8 cellular contexts compared by ENCODE assay signal in genomic region chr4:119299221-119300071, GRCh38. TPM values are rescaled to one million over a fixed set of nuclear protein-coding genes. Genes with fewer than 3 reads are reported as not detected.
DNase-seq lines count a peak whose midpoint lies in the region; ATAC-seq and TF ChIP-seq lines count a peak whose summit lies in the region.

No MANE protein-coding gene starts in this region.

- TF ChIP-seq CTCF in activated B cell treated with CpG ODN at 0.5 μM for 24 hours (IDR thresholded peaks at IDR 0.05) (no peak), cardiac muscle cell (IDR thresholded peaks at IDR 0.05; ENCODE audit: low read depth, low read length) (no peak)

- DNase-seq in activated B cell treated with CpG ODN at 0.5 μM for 24 hours (no peak), cardiac muscle cell (ENCODE audit: low read depth in 1 of 2, low spot score in 1 of 2) (peak in 1 of 2 donors; percentile 31), renal cortical epithelial cell (ENCODE audit: low read depth) (peak; percentile 42), NCI-H187 treated with DMSO at 0.1 percent for 48 hours (lab: John Stamatoyannopoulos, UW) (no peak)
- DNase-seq in activated CD8-positive, alpha-beta memory T cell treated with anti-CD3 and anti-CD28 coated beads, Interleukin-2, amount 50 U/mL, for 4 hours, result no peak

- H3K36me3 Mint-ChIP-seq in activated B cell treated with CpG ODN at 0.5 μM for 24 hours (ENCODE audit: low read depth), result peaks cover 38% of the 10 kb centered on the region

- H3K79me2 ChIP-seq in ACC112 (ENCODE audit: control insufficient read depth, insufficient read depth, low read length, unreplicated experiment), result peaks cover 41% of the 10 kb centered on the region

- H3K27me3 ChIP-seq in ACC112 (ENCODE audit: insufficient read depth, low read length) (no peaks in the 10 kb centered on the region), cardiac muscle cell (no peaks in the 10 kb centered on the region)

- no peaks in the 10 kb centered on the region for H3K27me3 Mint-ChIP-seq in activated B cell treated with CpG ODN at 0.5 μM for 24 hours

- ATAC-seq in GM18907 (IDR thresholded peaks at IDR 0.05; ENCODE audit: unreplicated experiment) (peak; percentile 57), HG03108 (IDR thresholded peaks at IDR 0.05; ENCODE audit: unreplicated experiment) (peak; percentile 40), activated B cell treated with CpG ODN at 0.5 μM for 24 hours (ENCODE audit: low read depth) (peak; percentile 16)

- CTCF ChIA-PET in activated B cell treated with CpG ODN at 0.5 μM for 24 hours (lab: Charles Lee), result interaction anchor here (2.3 kb wide), 1 partner anchor 155 kb away, joined by 5 read pairs; no protein-coding TSS in a partner anchor

- H3K4me1 Mint-ChIP-seq in activated B cell treated with CpG ODN at 0.5 μM for 24 hours, result peaks cover 37% of the 10 kb centered on the region

- H3K4me3 Mint-ChIP-seq in activated B cell treated with CpG ODN at 0.5 μM for 24 hours, result peak overlapping the region; percentile 99

- POLR2A ChIA-PET in activated B cell treated with CpG ODN at 0.5 μM for 24 hours (lab: Charles Lee), result interaction anchor here (0.7 to 3.5 kb wide), 10 partner anchors 11 to 708 kb away, joined by 3 to 44 read pairs (median 5); partner anchors contain the start of genes METTL14 and USP53

- H3K27ac Mint-ChIP-seq in activated B cell treated with CpG ODN at 0.5 μM for 24 hours, result peak overlapping the region; percentile 97

- peaks cover 33% of the 10 kb centered on the region for H3K36me3 ChIP-seq in ACC112 (ENCODE audit: insufficient read depth, low read length)
- H3K36me3 ChIP-seq in cardiac muscle cell, result peaks cover 12% of the 10 kb centered on the region

- no peaks in the 10 kb centered on the region for H3K9me3 Mint-ChIP-seq in activated B cell treated with CpG ODN at 0.5 μM for 24 hours

- intact Hi-C loops in activated B cell treated with CpG ODN at 0.5 μM for 24 hours (cut with micrococcal nuclease), result loop anchor here (1.0 to 5.0 kb wide), 6 partner anchors 73 to 1021 kb away; partner anchors contain the start of genes METTL14 and USP53

- H3K27ac ChIP-seq in ACC112 (ENCODE audit: low read depth, low read length) (peak overlapping the region; percentile 90), cardiac muscle cell (peak overlapping the region; percentile 92)

- H2AFZ ChIP-seq in ACC112 (ENCODE audit: low read length, unreplicated experiment), result peak overlapping the region; percentile 85

- H3K9me3 ChIP-seq in cardiac muscle cell (ENCODE audit: low read depth), result no peaks in the 10 kb centered on the region

- H3K4me1 ChIP-seq in ACC112 (ENCODE audit: control insufficient read depth, insufficient read depth, low read length, unreplicated experiment), result peaks cover 7% of the 10 kb centered on the region
- H3K4me1 ChIP-seq in cardiac muscle cell (ENCODE audit: low read depth), result peaks cover 6% of the 10 kb centered on the region

- H3K4me3 ChIP-seq in ACC112 (ENCODE audit: low read depth, low read length) (peak overlapping the region; percentile 95), cardiac muscle cell (peak overlapping the region; percentile 76)

RNA-seq across cellular contexts. Expression of gene FABP2, which starts 22.5 kb away (rescaled TPM):
- not detected in 2 replicates for total RNA-seq in activated B cell treated with CpG ODN at 0.5 μM for 24 hours
- 5.5 and 6.0 TPM in 2 replicates for total RNA-seq in cardiac muscle cell
- 9.9 and 12.4 TPM in 2 replicates for polyA plus RNA-seq in cardiac muscle cell
- under 0.01 TPM in 1 of 2 replicates, not detected in the other for total RNA-seq in renal cortical epithelial cell
